8 cellular contexts compared by ENCODE assay signal in genomic region chr4:140092094-140092820, GRCh38.
DNase-seq lines count a peak whose midpoint lies in the region; ATAC-seq and TF ChIP-seq lines count a peak whose summit lies in the region.

No MANE protein-coding gene starts in this region.

- H3K4me3 Mint-ChIP-seq in activated T-cell treated with anti-CD3 and anti-CD28 coated beads, Interleukin-2, amount 50 U/mL, for 72 hours = peak overlapping the region; percentile 41 to 50
- H3K4me3 Mint-ChIP-seq in stimulated activated memory B cell treated with anti-CD40 and anti-IgM and Interleukin-4, amounts not matched to agents 10 μg/mL and 1 μg/mL and 100 μg/mL, for 72 hours = no peak overlapping the region

- peaks cover 0 to 51% of the 10 kb centered on the region in 2 donors for H3K4me1 ChIP-seq in right atrium auricular region

- DNase-seq in DMS53 (lab: John Stamatoyannopoulos, UW) (peak; percentile 61), NCI-H1694 (lab: John Stamatoyannopoulos, UW) (peak; percentile 70), right atrium auricular region (ENCODE audit: low spot score) (peak; percentile 70), retinal pigment epithelial cell (ENCODE audit: low read depth) (no peak), DMS114 treated with DMSO at 0.1 percent for 48 hours (lab: John Stamatoyannopoulos, UW; ENCODE audit: unreplicated experiment) (no peak)
- peak in 1 of 2 donors; percentile 30 for DNase-seq in activated T-cell treated with anti-CD3 and anti-CD28 coated beads, Interleukin-2, amount 50 U/mL, for 72 hours

- H3K4me1 Mint-ChIP-seq in activated T-cell treated with anti-CD3 and anti-CD28 coated beads, Interleukin-2, amount 50 U/mL, for 72 hours (ENCODE audit: low read depth) = peaks cover 63% of the 10 kb centered on the region
- peaks cover 30% of the 10 kb centered on the region for H3K4me1 Mint-ChIP-seq in stimulated activated memory B cell treated with anti-CD40 and anti-IgM and Interleukin-4, amounts not matched to agents 10 μg/mL and 1 μg/mL and 100 μg/mL, for 72 hours

- H3K9me3 ChIP-seq in right atrium auricular region = no peaks in the 10 kb centered on the region

- peaks cover 6% of the 10 kb centered on the region for H3K27me3 Mint-ChIP-seq in activated T-cell treated with anti-CD3 and anti-CD28 coated beads, Interleukin-2, amount 50 U/mL, for 72 hours (ENCODE audit: low read depth)
- H3K27me3 Mint-ChIP-seq in stimulated activated memory B cell treated with anti-CD40 and anti-IgM and Interleukin-4, amounts not matched to agents 10 μg/mL and 1 μg/mL and 100 μg/mL, for 72 hours = peaks cover 49% of the 10 kb centered on the region

- no peaks in the 10 kb centered on the region for H3K27me3 ChIP-seq in right atrium auricular region

- H3K36me3 Mint-ChIP-seq in activated T-cell treated with anti-CD3 and anti-CD28 coated beads, Interleukin-2, amount 50 U/mL, for 72 hours (ENCODE audit: insufficient read depth in 2 of 2) = peaks cover 0 to 5% of the 10 kb centered on the region in 2 donors
- H3K36me3 Mint-ChIP-seq in stimulated activated memory B cell treated with anti-CD40 and anti-IgM and Interleukin-4, amounts not matched to agents 10 μg/mL and 1 μg/mL and 100 μg/mL, for 72 hours = no peaks in the 10 kb centered on the region

- H3K27ac Mint-ChIP-seq in activated T-cell treated with anti-CD3 and anti-CD28 coated beads, Interleukin-2, amount 50 U/mL, for 72 hours = no peak overlapping the region
- no peak overlapping the region for H3K27ac Mint-ChIP-seq in stimulated activated memory B cell treated with anti-CD40 and anti-IgM and Interleukin-4, amounts not matched to agents 10 μg/mL and 1 μg/mL and 100 μg/mL, for 72 hours

- ATAC-seq in activated T-cell treated with anti-CD3 and anti-CD28 coated beads, Interleukin-2, amount 50 U/mL, for 72 hours (replicated peaks in 1 of 2) = no peak
- ATAC-seq in GM19455 (IDR thresholded peaks at IDR 0.05; ENCODE audit: unreplicated experiment) = no peak
- ATAC-seq in stimulated activated memory B cell treated with anti-CD40 and anti-IgM and Interleukin-4, amounts not matched to agents 10 μg/mL and 1 μg/mL and 100 μg/mL, for 72 hours = no peak

- no peaks in the 10 kb centered on the region for H3K36me3 ChIP-seq in right atrium auricular region

- peak overlapping the region; percentile 14 to 41 for H3K4me3 ChIP-seq in right atrium auricular region
- peak overlapping the region; percentile 33 for H3K4me3 ChIP-seq in retinal pigment epithelial cell (ENCODE audit: low read length)

- peak overlapping the region; percentile 66 to 83 for H3K27ac ChIP-seq in right atrium auricular region

- no peaks in the 10 kb centered on the region for H3K9me3 Mint-ChIP-seq in activated T-cell treated with anti-CD3 and anti-CD28 coated beads, Interleukin-2, amount 50 U/mL, for 72 hours
- H3K9me3 Mint-ChIP-seq in stimulated activated memory B cell treated with anti-CD40 and anti-IgM and Interleukin-4, amounts not matched to agents 10 μg/mL and 1 μg/mL and 100 μg/mL, for 72 hours = peaks cover 4% of the 10 kb centered on the region

- TF ChIP-seq CTCF in right atrium auricular region (IDR thresholded peaks at IDR 0.05) (no peak), retinal pigment epithelial cell (conservative IDR thresholded peaks at IDR 0.05; ENCODE audit: low read depth, low read length) (no peak)

Comparison
In these comparisons a context has a peak if more than half of its experiments do, and no peak if none do; other contexts are left out.
1. DNase-seq: peak in DMS53 (single experiment), NCI-H1694 (single experiment) and right atrium auricular region (single experiment); none in retinal pigment epithelial cell (single experiment) and DMS114 treated with DMSO at 0.1 percent for 48 hours (single experiment).